ENCODE assay signal across 8 cellular contexts in genomic region chr3:58116161-58116955, GRCh38.
DNase-seq lines count a peak whose midpoint lies in the region; ATAC-seq, FAIRE-seq and TF ChIP-seq lines count a peak whose summit lies in the region.

No MANE protein-coding gene starts in this region.

- TF ChIP-seq POLR2A in GM12878 (IDR thresholded peaks at IDR 0.05; ENCODE audit: low read depth, low read length): no peak

- CTCF ChIA-PET in Caco-2 (lab: Charles Lee): no interaction called here
- CTCF ChIA-PET in GM12878 (lab: Yijun Ruan, JAX): interaction anchor here (0.9 to 3.0 kb wide), 7 partner anchors 41 to 108 kb away, joined by 3 to 8 read pairs (median 3); partner anchors contain the start of gene FLNB

- H3K27ac ChIP-seq in GM23338 (ENCODE audit: low read depth) (no peak overlapping the region), GM12878 (ENCODE audit: control insufficient read depth, insufficient read depth) (peak overlapping the region; percentile 47)

- RAD21 ChIA-PET in GM12878 (lab: Charles Lee; ENCODE audit: unreplicated experiment): interaction anchor here (0.7 to 2.0 kb wide), 13 partner anchors 31 to 112 kb away, joined by 3 to 14 read pairs (median 4); partner anchors contain the start of gene FLNB

- FAIRE-seq in GM12878 (lab: Jason Lieb, UNC): no peak

- intact Hi-C loops in Caco-2 (cut with micrococcal nuclease; ENCODE audit: unreplicated experiment): no loop called here
- intact Hi-C loops in GM12878 (cut with micrococcal nuclease; ENCODE audit: unreplicated experiment): no loop called here

- H3K27ac Mint-ChIP-seq in Caco-2 (ENCODE audit: unreplicated experiment): peak overlapping the region; percentile 60
- H3K27ac Mint-ChIP-seq in GM23338: 0 out of 2 replicates have a peak overlapping the region, but pooled peaks have one; percentile 58

- H3K27me3 Mint-ChIP-seq in Caco-2 (ENCODE audit: insufficient read depth, unreplicated experiment) (no peaks in the 10 kb centered on the region), GM23338 (ENCODE audit: insufficient read depth, low read depth, poor library complexity) (peaks cover 1% of the 10 kb centered on the region)

- no peaks in the 10 kb centered on the region for H3K9me3 Mint-ChIP-seq in Caco-2 (ENCODE audit: unreplicated experiment)
- H3K9me3 Mint-ChIP-seq in GM23338: no peaks in the 10 kb centered on the region

- H3K9ac ChIP-seq in GM12878 (ENCODE audit: control insufficient read depth, insufficient read depth, low read length): peak overlapping the region; percentile 7

- in situ Hi-C loops in GM12878 (cut with MboI): no loop called here

- ATAC-seq in GM23338 (no peak), GM12878 (peak; percentile 90)

- TF ChIP-seq CTCF in Caco-2 (IDR thresholded peaks at IDR 0.05; ENCODE audit: insufficient read depth in 1 of 2, low read depth in 1 of 2, low read length in 1 of 2, severe bottlenecking in 1 of 2, unreplicated experiment in 1 of 2): no peak
- no peak for TF ChIP-seq CTCF in GM23338 (conservative IDR thresholded peaks at IDR 0.05; ENCODE audit: low read depth in 2 of 2)
- no peak for TF ChIP-seq CTCF in GM12878 (IDR thresholded peaks at IDR 0.05 in 2 of 3, conservative IDR thresholded peaks at IDR 0.05 in 1 of 3; ENCODE audit: control insufficient read depth in 2 of 3, extremely low read depth in 1 of 3, insufficient read depth in 1 of 3, low read depth in 3 of 3, low read length in 3 of 3)

- SMC1A ChIA-PET in GM12878 (lab: Charles Lee; ENCODE audit: uncharacterized antibody, unreplicated experiment): interaction anchor here (0.6 to 3.8 kb wide), 13 partner anchors 31 to 158 kb away, joined by 3 to 17 read pairs (median 5); partner anchors contain the start of gene FLNB

- H3K4me3 Mint-ChIP-seq in Caco-2 (ENCODE audit: unreplicated experiment) (no peak overlapping the region), GM23338 (no peak overlapping the region)

- H3K9me2 ChIP-seq in GM23338 (ENCODE audit: insufficient read depth): no peaks in the 10 kb centered on the region

- H3K4me3 ChIP-seq in Caco-2 (ENCODE audit: low read depth, low read length) (no peak overlapping the region), GM23338 (no peak overlapping the region), GM12878 (no peak overlapping the region)

- H4K20me1 ChIP-seq in GM23338 (replicated peaks; ENCODE audit: insufficient read depth) (peaks cover 7% of the 10 kb centered on the region), GM12878 (ENCODE audit: control insufficient read depth, insufficient read depth) (no peaks in the 10 kb centered on the region)

- DNase-seq in Caco-2 (no peak), GM23338 (ENCODE audit: low spot score) (no peak), T follicular helper cell (ENCODE audit: low read depth) (peak; percentile 16), GM12878 (ENCODE audit: low read depth, low spot score) (peak; percentile 83), NCI-H82 (lab: John Stamatoyannopoulos, UW) (no peak), SKM-1 treated with dmso at 0.1 percent for 144 hours (lab: John Stamatoyannopoulos, UW; ENCODE audit: unreplicated experiment) (no peak), foreskin melanocyte (no peak)
- DNase-seq in stimulated activated CD8-positive, alpha-beta memory T cell treated with anti-CD3 and anti-CD28 coated beads, Interleukin-15, amount 100 ng/mL, for 4 hours (ENCODE audit: low read depth in 2 of 2): peak; percentile 23 to 47

- H3K79me2 ChIP-seq in GM23338 (replicated peaks; ENCODE audit: insufficient read depth): no peaks in the 10 kb centered on the region; the same call in 1 of the 2 replicates
- H3K79me2 ChIP-seq in GM12878 (ENCODE audit: control insufficient read depth, insufficient read depth, low read length): no peaks in the 10 kb centered on the region; the same call in 1 of the 2 replicates

- 9% methylated on average over 12 of the region's 12 CpGs for WGBS in GM12878 (ENCODE audit: insufficient coverage, insufficient replicate concordance, low lambda C conversion rate, missing lambda C conversion rate)

- H3K9me3 ChIP-seq in Caco-2 (no peaks in the 10 kb centered on the region), GM12878 (replicated peaks; ENCODE audit: control insufficient read depth, insufficient read depth, low read length) (no peaks in the 10 kb centered on the region)

- peaks cover 100% of the 10 kb centered on the region for H3K36me3 Mint-ChIP-seq in Caco-2 (ENCODE audit: insufficient read depth, unreplicated experiment)
- peaks cover 63% of the 10 kb centered on the region for H3K36me3 Mint-ChIP-seq in GM23338 (ENCODE audit: low read depth)

- POLR2A ChIA-PET in Caco-2 (lab: Charles Lee) (no interaction called here), GM12878 (lab: Charles Lee) (interaction anchor here (0.6 to 0.7 kb wide), 2 partner anchors 23 to 44 kb away, joined by 3 read pairs; no protein-coding TSS in a partner anchor)

- H3F3A ChIP-seq in GM23338 (replicated peaks; ENCODE audit: low read depth): no peaks in the 10 kb centered on the region

- no peak overlapping the region for H3K4me2 ChIP-seq in GM23338
- H3K4me2 ChIP-seq in GM12878 (ENCODE audit: control insufficient read depth, insufficient read depth): peak overlapping the region; percentile 74

- H2AFZ ChIP-seq in GM23338: no peak overlapping the region
- H2AFZ ChIP-seq in GM12878 (ENCODE audit: control insufficient read depth, low read depth, low read length): peak overlapping the region; percentile 54

- H3K4me1 ChIP-seq in Caco-2: peaks cover 15% of the 10 kb centered on the region
- no peaks in the 10 kb centered on the region for H3K4me1 ChIP-seq in GM23338 (ENCODE audit: insufficient read depth)
- peaks cover 36% of the 10 kb centered on the region for H3K4me1 ChIP-seq in GM12878 (ENCODE audit: control insufficient read depth, insufficient read depth, low read length)

- TF ChIP-seq RAD21 in GM12878 (IDR thresholded peaks at IDR 0.05; ENCODE audit: insufficient read depth, low read depth, low read length): no peak

- H3K36me3 ChIP-seq in Caco-2 (ENCODE audit: control insufficient read depth, insufficient read depth, low read length): peaks cover 13% of the 10 kb centered on the region
- H3K36me3 ChIP-seq in GM23338 (ENCODE audit: insufficient read depth): peaks cover 41% of the 10 kb centered on the region
- peaks cover 10 to 14% of the 10 kb centered on the region in 2 experiments; a peak in 3 of 4 replicates for H3K36me3 ChIP-seq in GM12878 (ENCODE audit: control insufficient read depth in 2 of 2, insufficient read depth in 2 of 2, low read length in 1 of 2)

- H3K4me1 Mint-ChIP-seq in Caco-2 (ENCODE audit: low read depth, unreplicated experiment) (peaks cover 36% of the 10 kb centered on the region), GM23338 (no peaks in the 10 kb centered on the region)

- TF ChIP-seq EP300 in GM12878 (IDR thresholded peaks at IDR 0.05; ENCODE audit: borderline replicate concordance in 1 of 2, control insufficient read depth in 1 of 2, low read depth in 2 of 2, low read length in 2 of 2): peak in 1 of 2 experiments; percentile 70; a peak in 1 of 4 replicates

- H3K27me3 ChIP-seq in Caco-2 (replicated peaks; ENCODE audit: control insufficient read depth, insufficient read depth, low read length) (no peaks in the 10 kb centered on the region), GM23338 (ENCODE audit: insufficient read depth) (no peaks in the 10 kb centered on the region), GM12878 (replicated peaks in 1 of 2; ENCODE audit: control insufficient read depth in 2 of 2, insufficient read depth in 2 of 2, low read length in 1 of 2) (no peaks in the 10 kb centered on the region)

- BruUV-seq in Caco-2 (replicated peaks; lab: Mats Ljungman, UMichigan) (no TSS peak), GM12878 (replicated peaks; lab: Mats Ljungman, UMichigan) (no TSS peak)

TF ChIP-seq in GM23338, 12 proteins besides CTCF, POLR2A, EP300 and RAD21 (continues in another document):
- TF ChIP-seq NANOG (IDR thresholded peaks at IDR 0.05; ENCODE audit: borderline replicate concordance): no peak
- TF ChIP-seq ZNF331 (CRISPR knock-in tag; IDR thresholded peaks at IDR 0.05; ENCODE audit: low read depth): no peak
- TF ChIP-seq EZH2phosphoT487 (IDR thresholded peaks at IDR 0.05; ENCODE audit: unreplicated experiment): no peak
- no peak for TF ChIP-seq ZNF114 (CRISPR knock-in tag; IDR thresholded peaks at IDR 0.05)
- TF ChIP-seq CREB1 (CRISPR knock-in tag; IDR thresholded peaks at IDR 0.05; ENCODE audit: low read depth): no peak

TF ChIP-seq in GM12878, 131 proteins besides CTCF, POLR2A, EP300 and RAD21 (continues in another document):
- TF ChIP-seq CBFB (IDR thresholded peaks at IDR 0.05; ENCODE audit: low read depth): 0 out of 2 replicates have a peak, but pooled peaks have one; percentile 23
- TF ChIP-seq EED (IDR thresholded peaks at IDR 0.05; ENCODE audit: low read depth): 0 out of 2 replicates have a peak, but pooled peaks have one; percentile 19
- peak; percentile 73 for TF ChIP-seq NR2F1 (conservative IDR thresholded peaks at IDR 0.05)
- TF ChIP-seq CHD2 (IDR thresholded peaks at IDR 0.05; ENCODE audit: borderline replicate concordance, low read depth, low read length): 0 out of 2 replicates have a peak, but pooled peaks have one; percentile 29
- no peak for TF ChIP-seq YBX1 (IDR thresholded peaks at IDR 0.05)
- TF ChIP-seq IKZF1 (conservative IDR thresholded peaks at IDR 0.05): peak; percentile 79
- TF ChIP-seq BACH1 (IDR thresholded peaks at IDR 0.05; ENCODE audit: borderline replicate concordance): 0 out of 2 replicates have a peak, but pooled peaks have one; percentile 29
- TF ChIP-seq RAD51 (IDR thresholded peaks at IDR 0.05): peak; percentile 71
- TF ChIP-seq GATAD2B (conservative IDR thresholded peaks at IDR 0.05; ENCODE audit: low read depth): peak; percentile 90; the same call in 1 of the 2 replicates
- TF ChIP-seq MAX (IDR thresholded peaks at IDR 0.05; ENCODE audit: low read depth, low read length): 0 out of 2 replicates have a peak, but pooled peaks have one; percentile 48
- no peak for TF ChIP-seq SUZ12 (IDR thresholded peaks at IDR 0.05; ENCODE audit: unreplicated experiment)
- TF ChIP-seq CREM (IDR thresholded peaks at IDR 0.05; ENCODE audit: low read depth): no peak
- TF ChIP-seq PKNOX1 (IDR thresholded peaks at IDR 0.05): peak; percentile 96
- TF ChIP-seq HDGF (IDR thresholded peaks at IDR 0.05): peak; percentile 78; the same call in 1 of the 2 replicates

Comparison
In these comparisons a context has a peak if more than half of its experiments do, and no peak if none do; other contexts are left out.
1. DNase-seq: peak in T follicular helper cell (single experiment), GM12878 (single experiment) and stimulated activated CD8-positive, alpha-beta memory T cell treated with anti-CD3 and anti-CD28 coated beads, Interleukin-15, amount 100 ng/mL, for 4 hours (2 of 2); none in Caco-2 (0 of 2), GM23338 (single experiment), NCI-H82 (single experiment), SKM-1 treated with dmso at 0.1 percent for 144 hours (single experiment) and foreskin melanocyte (single experiment).